In genomic region chr2:72824224-72824842, GRCh38 we compare ENCODE assay signal across 8 cellular contexts. TPM values are rescaled to one million over a fixed set of nuclear protein-coding genes. Genes with fewer than 3 reads are reported as not detected.
DNase-seq lines count a peak whose midpoint lies in the region; ATAC-seq and TF ChIP-seq lines count a peak whose summit lies in the region.

No MANE protein-coding gene starts in this region.

- POLR2A ChIA-PET in activated CD4-positive, alpha-beta T cell treated with anti-CD3 and anti-CD28 coated beads for 36 hours (lab: Charles Lee): no interaction called here
- POLR2A ChIA-PET in WTC11 (lab: Charles Lee): interaction anchor here (1.2 kb wide), 1 partner anchor 8 kb away, joined by 3 read pairs; no protein-coding TSS in a partner anchor

- ATAC-seq in activated CD4-positive, alpha-beta T cell treated with anti-CD3 and anti-CD28 coated beads for 36 hours: peak; percentile 63
- no peak for ATAC-seq in WTC11
- ATAC-seq in stimulated activated naive B cell treated with anti-CD40 and anti-IgM and Interleukin-4, amounts not matched to agents 10 μg/mL and 1 μg/mL and 100 μg/mL, for 72 hours (replicated peaks): no peak
- no peak for ATAC-seq in HG02852 (IDR thresholded peaks at IDR 0.05; ENCODE audit: unreplicated experiment)

- intact Hi-C loops in activated CD4-positive, alpha-beta T cell treated with anti-CD3 and anti-CD28 coated beads for 36 hours (cut with DNase I, micrococcal nuclease): loop anchor here (2.0 to 10.0 kb wide), 2 partner anchors 46 to 1830 kb away; partner anchors contain the start of gene TEX261 (in 1 of the 2)
- intact Hi-C loops in posterior cingulate gyrus (cut with DNase I): no loop called here

- H3K4me3 ChIP-seq in foreskin fibroblast (ENCODE audit: low read depth in 1 of 2, low read length in 2 of 2): peak overlapping the region; percentile 80 to 82

- H3K4me3 Mint-ChIP-seq in activated CD4-positive, alpha-beta T cell treated with anti-CD3 and anti-CD28 coated beads for 36 hours: peak overlapping the region; percentile 93
- peak overlapping the region; percentile 99 for H3K4me3 Mint-ChIP-seq in WTC11
- peak overlapping the region; percentile 91 to 92 for H3K4me3 Mint-ChIP-seq in stimulated activated naive B cell treated with anti-CD40 and anti-IgM and Interleukin-4, amounts not matched to agents 10 μg/mL and 1 μg/mL and 100 μg/mL, for 72 hours

- DNase-seq in activated CD4-positive, alpha-beta T cell treated with anti-CD3 and anti-CD28 coated beads for 36 hours: peak; percentile 24
- no peak for DNase-seq in activated CD4-positive, alpha-beta T cell treated with anti-CD3 and anti-CD28 coated beads for 1 hour
- DNase-seq in WTC11 (ENCODE audit: low spot score) (no peak), foreskin fibroblast (peak; percentile 64 to 83), posterior cingulate gyrus (no peak)
- no peak for DNase-seq in stimulated activated naive B cell treated with anti-CD40 and anti-IgM and Interleukin-4, amounts not matched to agents 10 μg/mL and 1 μg/mL and 100 μg/mL, for 72 hours
- no peak for DNase-seq in NK-92 treated with Interleukin-12 subunit alpha and Interleukin-12 subunit beta, amount 100 ng/mL, for 24 hours (lab: John Stamatoyannopoulos, UW)

- H3K36me3 Mint-ChIP-seq in activated CD4-positive, alpha-beta T cell treated with anti-CD3 and anti-CD28 coated beads for 36 hours (ENCODE audit: low read depth): peaks cover 5% of the 10 kb centered on the region
- no peaks in the 10 kb centered on the region for H3K36me3 Mint-ChIP-seq in WTC11
- H3K36me3 Mint-ChIP-seq in stimulated activated naive B cell treated with anti-CD40 and anti-IgM and Interleukin-4, amounts not matched to agents 10 μg/mL and 1 μg/mL and 100 μg/mL, for 72 hours: peaks cover 6 to 8% of the 10 kb centered on the region in 2 donors

- no peaks in the 10 kb centered on the region for H3K9me3 Mint-ChIP-seq in activated CD4-positive, alpha-beta T cell treated with anti-CD3 and anti-CD28 coated beads for 36 hours (ENCODE audit: low read depth)
- H3K9me3 Mint-ChIP-seq in WTC11: no peaks in the 10 kb centered on the region
- peaks cover 0 to 2% of the 10 kb centered on the region in 2 donors for H3K9me3 Mint-ChIP-seq in stimulated activated naive B cell treated with anti-CD40 and anti-IgM and Interleukin-4, amounts not matched to agents 10 μg/mL and 1 μg/mL and 100 μg/mL, for 72 hours

- TF ChIP-seq CTCF in WTC11 (IDR thresholded peaks at IDR 0.05) (no peak), foreskin fibroblast (IDR thresholded peaks at IDR 0.05; ENCODE audit: low read depth, low read length) (no peak)

- peaks cover 47% of the 10 kb centered on the region for H3K4me1 Mint-ChIP-seq in activated CD4-positive, alpha-beta T cell treated with anti-CD3 and anti-CD28 coated beads for 36 hours
- H3K4me1 Mint-ChIP-seq in WTC11: peaks cover 38% of the 10 kb centered on the region
- H3K4me1 Mint-ChIP-seq in stimulated activated naive B cell treated with anti-CD40 and anti-IgM and Interleukin-4, amounts not matched to agents 10 μg/mL and 1 μg/mL and 100 μg/mL, for 72 hours: peaks cover 21 to 32% of the 10 kb centered on the region in 2 donors

- CTCF ChIA-PET in activated CD4-positive, alpha-beta T cell treated with anti-CD3 and anti-CD28 coated beads for 36 hours (lab: Charles Lee): interaction anchor here (0.6 to 1.2 kb wide), 3 partner anchors 38 to 349 kb away, joined by 3 to 9 read pairs (median 3); no protein-coding TSS in a partner anchor
- CTCF ChIA-PET in WTC11 (lab: Charles Lee): interaction anchor here (1.0 to 1.5 kb wide), 2 partner anchors 39 to 70 kb away, joined by 3 to 6 read pairs; no protein-coding TSS in a partner anchor

- H3K27me3 Mint-ChIP-seq in activated CD4-positive, alpha-beta T cell treated with anti-CD3 and anti-CD28 coated beads for 36 hours: peaks cover 2% of the 10 kb centered on the region
- H3K27me3 Mint-ChIP-seq in WTC11 (ENCODE audit: low read depth): no peaks in the 10 kb centered on the region
- peaks cover 11 to 15% of the 10 kb centered on the region in 2 donors for H3K27me3 Mint-ChIP-seq in stimulated activated naive B cell treated with anti-CD40 and anti-IgM and Interleukin-4, amounts not matched to agents 10 μg/mL and 1 μg/mL and 100 μg/mL, for 72 hours

- H3K27ac Mint-ChIP-seq in activated CD4-positive, alpha-beta T cell treated with anti-CD3 and anti-CD28 coated beads for 36 hours: no peak overlapping the region
- H3K27ac Mint-ChIP-seq in WTC11: no peak overlapping the region
- no peak overlapping the region for H3K27ac Mint-ChIP-seq in stimulated activated naive B cell treated with anti-CD40 and anti-IgM and Interleukin-4, amounts not matched to agents 10 μg/mL and 1 μg/mL and 100 μg/mL, for 72 hours

TF ChIP-seq in WTC11, 78 proteins besides CTCF, POLR2A, EP300 and RAD21:
- TF ChIP-seq MXD4 (CRISPR knock-in tag; IDR thresholded peaks at IDR 0.05; ENCODE audit: borderline replicate concordance) (no peak), AFF4 (CRISPR knock-in tag; IDR thresholded peaks at IDR 0.05; ENCODE audit: borderline replicate concordance) (no peak), NR1H2 (CRISPR knock-in tag; IDR thresholded peaks at IDR 0.05) (no peak), ZNF317 (CRISPR knock-in tag; IDR thresholded peaks at IDR 0.05; ENCODE audit: borderline replicate concordance, low read depth) (no peak), ATF3 (CRISPR knock-in tag; conservative IDR thresholded peaks at IDR 0.05) (no peak), JAZF1 (CRISPR knock-in tag; IDR thresholded peaks at IDR 0.05) (no peak), ZNF121 (CRISPR knock-in tag; IDR thresholded peaks at IDR 0.05) (no peak), OVOL2 (CRISPR knock-in tag; IDR thresholded peaks at IDR 0.05; ENCODE audit: borderline replicate concordance) (no peak)
TF ChIP-seq in WTC11: peak in this region for 0.

RNA-seq across cellular contexts. Expression of gene EXOC6B, which starts 1.5 kb away (rescaled TPM):
- total RNA-seq in activated CD4-positive, alpha-beta T cell treated with anti-CD3 and anti-CD28 coated beads for 36 hours: 1 to 10 TPM; 7.0 to 9.0 TPM
- total RNA-seq in WTC11 (2021): 33.7 to 38.1 TPM (median 37.7 TPM) in 3 replicates

Comparison
In these comparisons a context has a peak if more than half of its experiments do, and no peak if none do; other contexts are left out.
1. DNase-seq: peak in activated CD4-positive, alpha-beta T cell treated with anti-CD3 and anti-CD28 coated beads for 36 hours (single experiment) and foreskin fibroblast (2 of 2); none in activated CD4-positive, alpha-beta T cell treated with anti-CD3 and anti-CD28 coated beads for 1 hour (single experiment), WTC11 (single experiment), stimulated activated naive B cell treated with anti-CD40 and anti-IgM and Interleukin-4, amounts not matched to agents 10 μg/mL and 1 μg/mL and 100 μg/mL, for 72 hours (single experiment), posterior cingulate gyrus (0 of 10) and NK-92 treated with Interleukin-12 subunit alpha and Interleukin-12 subunit beta, amount 100 ng/mL, for 24 hours (single experiment).
2. Peak in every context shown above with its lines, with median percentiles within 50 percentile points of each other: H3K4me3 Mint-ChIP-seq.